1 cellular context compared by ENCODE assay signal in the genomic region with DNA sequence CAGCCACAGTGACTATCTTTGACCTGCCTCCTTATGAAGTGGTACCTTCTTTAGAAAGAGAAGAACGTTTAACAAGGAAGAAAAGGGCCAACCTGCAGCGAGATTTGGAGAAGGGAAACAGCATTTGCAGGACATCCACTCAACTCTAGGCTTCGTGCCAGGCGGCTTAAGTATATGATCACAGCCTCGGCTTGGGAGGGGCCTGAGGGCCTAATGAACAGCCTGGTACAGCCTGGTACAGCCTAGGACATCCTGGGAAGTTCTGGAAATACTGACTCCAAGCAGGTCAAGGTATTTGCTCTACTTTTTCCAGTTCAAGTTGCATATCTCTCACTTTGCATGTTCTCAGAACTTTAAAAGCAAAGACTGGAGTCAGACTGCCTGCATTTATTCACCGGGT.
TF ChIP-seq lines count a peak whose summit lies in the region.

No MANE protein-coding gene starts in this region.

TF ChIP-seq in WTC11, 78 proteins besides CTCF, POLR2A, EP300 and RAD21 (continued from another document):
- TF ChIP-seq ERG (CRISPR knock-in tag; IDR thresholded peaks at IDR 0.05) = no peak
